Comparison of ENCODE assay signal across 11 cellular contexts in genomic region chr20:36128463-36129176, GRCh38. TPM values are rescaled to one million over a fixed set of nuclear protein-coding genes. Genes with fewer than 3 reads are reported as not detected.
A peak's percentile ranks its signal among the peaks of the same experiment; 100 is the strongest.
DNase-seq lines count a peak whose midpoint lies in the region; TF ChIP-seq lines count a peak whose summit lies in the region.
"Had no signal": no experiment of that assay in that cellular context is flagged by ENCODE, and none has a peak within 500 bp of the region (broad histone marks: within the 10 kb centered on the region; RNA-seq: fewer than 3 reads in every experiment).

No MANE protein-coding gene starts in this region.

- peaks cover 3% of the 10 kb centered on the region for H3K27me3 Mint-ChIP-seq in endodermal cell (ENCODE audit: insufficient read depth)

- no peak overlapping the region for H3K9ac ChIP-seq in endodermal cell (ENCODE audit: extremely low read depth, low read length, poor library complexity, severe bottlenecking)

- H3K27ac Mint-ChIP-seq in endodermal cell: no peak overlapping the region
- H3K27ac Mint-ChIP-seq: dendritic cell treated with granulocyte-macrophage colony-stimulating factor and Interleukin-4, amounts not matched to agents 40 ng/mL and 50 ng/mL, for 4 days had no signal

- WGBS in endodermal cell (ENCODE audit: insufficient coverage in 1 of 2, insufficient read length in 1 of 2), 2 experiments: 82% methylated on average over 3 of the region's 3 CpGs; no CpG with 5 or more reads in 1 of the 2 experiments

- H3K27me3 ChIP-seq in endodermal cell (ENCODE audit: control insufficient read depth, insufficient read depth, low read length, poor library complexity, severe bottlenecking): no peaks in the 10 kb centered on the region
- H3K27me3 ChIP-seq in Peyer's patch: no peaks in the 10 kb centered on the region

- H3K36me3 Mint-ChIP-seq in endodermal cell (ENCODE audit: low read depth): no peaks in the 10 kb centered on the region

- no peaks in the 10 kb centered on the region for H3K4me1 ChIP-seq in endodermal cell (ENCODE audit: control insufficient read depth, insufficient read depth, low read length)
- H3K4me1 ChIP-seq in Peyer's patch: peaks cover 0 to 7% (median 3%) of the 10 kb centered on the region in 4 donors

- H3K27ac ChIP-seq in endodermal cell (ENCODE audit: low read depth, low read length) (no peak overlapping the region), Peyer's patch (no peak overlapping the region)
- H3K27ac ChIP-seq: skin epidermis had no signal

- DNase-seq in Daoy (ENCODE audit: low read depth) (peak; percentile 66), MV-4-11 (lab: John Stamatoyannopoulos, UW) (peak; percentile 26), epithelial cell of esophagus (ENCODE audit: low read depth) (peak; percentile 25), retinal pigment epithelial cell (ENCODE audit: low read depth) (peak; percentile 34), COLO829 (ENCODE audit: low spot score) (no peak), endodermal cell (no peak), Peyer's patch (no peak), Ammon's horn (ENCODE audit: low spot score) (no peak)
- DNase-seq: NCI-H2171 treated with DMSO at 0.1 percent for 48 hours had no signal

- H3K36me3 ChIP-seq in endodermal cell (ENCODE audit: control insufficient read depth, insufficient read depth, low read length): no peaks in the 10 kb centered on the region
- H3K36me3 ChIP-seq in Peyer's patch: no peaks in the 10 kb centered on the region

- no peaks in the 10 kb centered on the region for H3K9me3 ChIP-seq in endodermal cell (ENCODE audit: control insufficient read depth, low read length)
- no peaks in the 10 kb centered on the region for H3K9me3 ChIP-seq in Peyer's patch

- peaks cover 1% of the 10 kb centered on the region for H3K4me1 Mint-ChIP-seq in endodermal cell

- no peak overlapping the region for H3K4me3 Mint-ChIP-seq in endodermal cell
- H3K4me3 Mint-ChIP-seq: dendritic cell treated with granulocyte-macrophage colony-stimulating factor and Interleukin-4, amounts not matched to agents 40 ng/mL and 50 ng/mL, for 4 days had no signal

- no peak for TF ChIP-seq POLR2A in Peyer's patch (IDR thresholded peaks at IDR 0.05)

- H3K9me3 Mint-ChIP-seq in endodermal cell: no peaks in the 10 kb centered on the region
- H3K9me3 Mint-ChIP-seq: dendritic cell treated with granulocyte-macrophage colony-stimulating factor and Interleukin-4, amounts not matched to agents 40 ng/mL and 50 ng/mL, for 4 days had no signal

- H3K4me3 ChIP-seq in epithelial cell of esophagus (ENCODE audit: low read length) (no peak overlapping the region), retinal pigment epithelial cell (ENCODE audit: low read length) (no peak overlapping the region), endodermal cell (ENCODE audit: low read length) (no peak overlapping the region), Peyer's patch (no peak overlapping the region)
- H3K4me3 ChIP-seq: skin epidermis had no signal

- TF ChIP-seq CTCF in epithelial cell of esophagus (IDR thresholded peaks at IDR 0.05; ENCODE audit: insufficient read depth, low read depth, low read length, missing control alignments) (no peak), retinal pigment epithelial cell (conservative IDR thresholded peaks at IDR 0.05; ENCODE audit: low read depth, low read length) (no peak), endodermal cell (conservative IDR thresholded peaks at IDR 0.05) (no peak), Peyer's patch (IDR thresholded peaks at IDR 0.05) (no peak)

RNA-seq across cellular contexts. Expression of gene EPB41L1, which starts 25.9 kb away (rescaled TPM):
- 2.2 and 8.5 TPM in 2 replicates for total RNA-seq in Daoy (2014; rRNA removed; shearing (Covaris generic))
- total RNA-seq in endodermal cell: 10 to 100 TPM; 32.3 to 36.7 TPM
- polyA plus RNA-seq in endodermal cell (2013, experiment 1 of 2): 43.7 TPM
- polyA plus RNA-seq in endodermal cell (2013, experiment 2 of 2): 36.7 TPM
- total RNA-seq in Peyer's patch: 100 to 1,000 TPM in 1 of 4 donors, 10 to 100 TPM in 3; 23.1 to 104 (median 57.2) TPM

Comparison
In these comparisons a context has a peak if more than half of its experiments do, and no peak if none do; other contexts are left out.
1. DNase-seq: peak in Daoy (single experiment), MV-4-11 (single experiment), epithelial cell of esophagus (single experiment) and retinal pigment epithelial cell (single experiment); none in COLO829 (single experiment), endodermal cell (single experiment), Peyer's patch (0 of 3) and Ammon's horn (single experiment).